ENCODE assay signal across 17 cellular contexts in the genomic region with DNA sequence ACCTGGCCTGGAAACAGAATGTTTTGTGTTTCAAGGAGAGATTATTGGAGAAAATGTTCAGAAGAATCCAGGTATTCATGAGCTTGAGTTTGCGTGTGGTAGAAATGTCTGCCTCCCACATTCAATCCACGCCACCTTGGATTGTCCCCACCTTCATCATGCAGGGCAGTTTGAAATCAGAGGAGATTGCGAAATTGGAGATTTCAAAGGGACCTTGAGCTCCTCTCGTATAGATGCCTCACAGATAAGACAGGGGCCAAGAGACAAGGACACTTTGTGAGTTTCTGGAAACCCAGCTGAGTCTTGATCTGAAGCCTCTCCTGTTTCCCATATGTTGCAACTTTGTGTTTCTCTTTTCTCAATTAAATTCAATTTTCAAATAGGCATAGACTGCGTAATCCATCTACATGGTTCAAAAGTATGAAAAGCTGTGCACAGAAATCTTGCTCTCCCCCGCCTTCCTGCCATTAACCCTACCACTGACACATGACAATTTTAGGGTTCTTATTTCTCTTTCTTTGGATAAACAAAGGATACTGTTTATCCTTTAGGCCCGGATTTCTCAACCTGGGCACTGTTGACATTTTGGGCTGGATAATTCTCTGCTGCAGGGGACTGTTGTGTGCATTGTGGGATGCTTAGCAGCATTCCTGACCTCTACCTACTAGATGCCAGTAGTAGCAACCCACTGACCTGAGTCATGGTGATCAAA. TPM values are rescaled to one million over a fixed set of nuclear protein-coding genes. Genes with fewer than 3 reads are reported as not detected.
DNase-seq lines count a peak whose midpoint lies in the region; ATAC-seq, FAIRE-seq and TF ChIP-seq lines count a peak whose summit lies in the region.
"Had no signal": no experiment of that assay in that cellular context is flagged by ENCODE, and none has a peak within 500 bp of the region (broad histone marks: within the 10 kb centered on the region; RNA-seq: fewer than 3 reads in every experiment).

No MANE protein-coding gene starts in this region.

- POLR2A ChIA-PET in HEK293 (lab: Yijun Ruan, JAX): no interaction called here
- POLR2A ChIA-PET in H1 (lab: Charles Lee; ENCODE audit: partially characterized antibody): no interaction called here

- TF ChIP-seq EP300 in H1 (IDR thresholded peaks at IDR 0.05; ENCODE audit: borderline replicate concordance in 1 of 2, low read depth in 2 of 2, low read length in 2 of 2): no peak

- H3K79me1 ChIP-seq in H1 (ENCODE audit: low read depth, low read length): no peaks in the 10 kb centered on the region; the same call in 1 of the 2 replicates

- H3K4me1 ChIP-seq in HEK293 (ENCODE audit: control insufficient read depth, insufficient read depth, low read length) (no peaks in the 10 kb centered on the region), H1 (replicated peaks in 1 of 4; ENCODE audit: control insufficient read depth in 3 of 4, insufficient read depth in 4 of 4, low read length in 3 of 4) (peaks cover 0 to 3% (median 0%) of the 10 kb centered on the region in 4 experiments; a peak in 2 of 7 replicates), neutrophil (ENCODE audit: control insufficient read depth in 1 of 2, insufficient read depth in 1 of 2, low read depth in 1 of 2, low read length in 1 of 2) (peaks cover 28 to 30% of the 10 kb centered on the region in 2 experiments), SJCRH30 (no peaks in the 10 kb centered on the region)
- H3K4me1 ChIP-seq: SJSA1 had no signal

- no peaks in the 10 kb centered on the region for H4K20me1 ChIP-seq in H1 (replicated peaks in 1 of 2; ENCODE audit: control insufficient read depth in 1 of 2, insufficient read depth in 2 of 2, low read length in 2 of 2)
- H4K20me1 ChIP-seq: BLaER1 had no signal

- H3K36me3 ChIP-seq in HEK293 (ENCODE audit: control insufficient read depth in 2 of 2, insufficient read depth in 1 of 2, low read length in 2 of 2) (no peaks in the 10 kb centered on the region), H1 (ENCODE audit: control insufficient read depth in 2 of 4, insufficient read depth in 4 of 4, low read length in 3 of 4) (no peaks in the 10 kb centered on the region), neutrophil (no peaks in the 10 kb centered on the region), SJCRH30 (no peaks in the 10 kb centered on the region)
- H3K36me3 ChIP-seq: BLaER1, SJSA1 had no signal

- no peak overlapping the region for H4K91ac ChIP-seq in H1 (replicated peaks; ENCODE audit: insufficient read length, low read length)

- no peak overlapping the region for H3K56ac ChIP-seq in H1 (replicated peaks; ENCODE audit: insufficient read length, low read depth, low read length)

- no peak overlapping the region for H4K8ac ChIP-seq in H1 (ENCODE audit: extremely low read depth, insufficient read depth, low read length)

- in situ Hi-C loops in SK-MEL-5 (cut with HindIII; ENCODE audit: low pct_unique_long_range_greater_than_20kb, low sequenced_read_pairs): no loop called here

- no peak overlapping the region for H2BK20ac ChIP-seq in H1 (ENCODE audit: low read length)

- H3K9ac ChIP-seq in H1 (replicated peaks in 1 of 4; ENCODE audit: extremely low read depth in 1 of 4, low read depth in 3 of 4, low read length in 3 of 4): no peak overlapping the region
- H3K9ac ChIP-seq: BLaER1 had no signal

- no peak for TF ChIP-seq POLR2A in H1 (IDR thresholded peaks at IDR 0.05; ENCODE audit: control extremely low read depth in 1 of 2, low read depth in 2 of 2, low read length in 2 of 2)

- no peak for FAIRE-seq in H1 (lab: Jason Lieb, UNC)
- FAIRE-seq: H54 had no signal

- H3K9me3 ChIP-seq in HEK293 (ENCODE audit: control insufficient read depth, insufficient read depth, low read depth, low read length) (no peaks in the 10 kb centered on the region), H1 (ENCODE audit: insufficient read depth in 2 of 2, low read depth in 1 of 2, low read length in 1 of 2) (no peaks in the 10 kb centered on the region), neutrophil (no peaks in the 10 kb centered on the region), SJCRH30 (replicated peaks) (no peaks in the 10 kb centered on the region)
- H3K9me3 ChIP-seq: BLaER1, SJSA1 had no signal

- no peak overlapping the region for H2BK5ac ChIP-seq in H1 (ENCODE audit: low read depth, low read length)

- H3K18ac ChIP-seq in H1 (ENCODE audit: extremely low read depth, low read length): no peak overlapping the region

- H3K27me3 ChIP-seq in H1 (replicated peaks in 1 of 4; ENCODE audit: control insufficient read depth in 3 of 4, extremely low read depth in 1 of 4, insufficient read depth in 3 of 4, low read length in 3 of 4) (no peaks in the 10 kb centered on the region), neutrophil (no peaks in the 10 kb centered on the region), SJCRH30 (no peaks in the 10 kb centered on the region)
- H3K27me3 ChIP-seq: BLaER1, SJSA1 had no signal

- H3K23me2 ChIP-seq in H1 (ENCODE audit: low read depth, low read length): no peaks in the 10 kb centered on the region

- 84% methylated on average over 7 of the region's 7 CpGs; no CpG with 5 or more reads in 1 of the 2 experiments for WGBS in H1 (ENCODE audit: extremely low coverage in 1 of 2, insufficient coverage in 1 of 2, insufficient read length in 1 of 2, insufficient replicate concordance in 2 of 2, low coverage in 1 of 2, low lambda C conversion rate in 2 of 2, missing lambda C conversion rate in 1 of 2), 2 experiments

- no peaks in the 10 kb centered on the region for H3K79me2 ChIP-seq in H1 (ENCODE audit: control insufficient read depth in 1 of 2, insufficient read depth in 2 of 2, low read length in 2 of 2)

- H2BK12ac ChIP-seq in H1 (ENCODE audit: low read depth, low read length): no peak overlapping the region

- no peak overlapping the region for H2AK5ac ChIP-seq in H1 (ENCODE audit: low read depth, low read length)

- H2BK15ac ChIP-seq in H1 (ENCODE audit: low read length): no peak overlapping the region

- H3K4ac ChIP-seq in H1 (replicated peaks; ENCODE audit: insufficient read length, low read depth, low read length): no peak overlapping the region

- H3K4me2 ChIP-seq in H1 (ENCODE audit: insufficient read depth in 1 of 2, low read depth in 2 of 2, low read length in 2 of 2): no peak overlapping the region
- H3K4me2 ChIP-seq: BLaER1 had no signal

- no peak for TF ChIP-seq CTCF in HEK293 (tag by site-specific recombination; IDR thresholded peaks at IDR 0.05)
- no peak for TF ChIP-seq CTCF in H1 (IDR thresholded peaks at IDR 0.05; ENCODE audit: control extremely low read depth in 1 of 3, insufficient read depth in 1 of 3, low read depth in 1 of 3, low read length in 3 of 3)
- no peak for TF ChIP-seq CTCF in neutrophil (IDR thresholded peaks at IDR 0.05)

- H3K4me3 ChIP-seq in HEK293 (ENCODE audit: low read depth, low read length) (no peak overlapping the region), H1 (ENCODE audit: extremely low read depth in 1 of 4, insufficient read depth in 2 of 4, low read depth in 3 of 4, low read length in 4 of 4) (no peak overlapping the region), neutrophil (ENCODE audit: low read depth in 1 of 2, low read length in 1 of 2) (no peak overlapping the region), SJCRH30 (no peak overlapping the region)
- H3K4me3 ChIP-seq: BLaER1, SJSA1 had no signal

- no peak for ATAC-seq in GM21717 (IDR thresholded peaks at IDR 0.05; ENCODE audit: unreplicated experiment)

- no peak overlapping the region for H3K27ac ChIP-seq in HEK293 (ENCODE audit: extremely low read depth, low read depth, low read length)
- no peak overlapping the region for H3K27ac ChIP-seq in H1 (ENCODE audit: low read depth, low read length)
- peak overlapping the region; percentile 7 for H3K27ac ChIP-seq in neutrophil
- H3K27ac ChIP-seq in SJCRH30: no peak overlapping the region
- H3K27ac ChIP-seq: BLaER1, RWPE1, SJSA1 had no signal

- H2AFZ ChIP-seq in H1 (ENCODE audit: low read length): no peak overlapping the region

- H3K14ac ChIP-seq in H1 (ENCODE audit: insufficient read length): no peak overlapping the region

- no peak overlapping the region for H2BK120ac ChIP-seq in H1 (replicated peaks; ENCODE audit: low read depth, low read length)

- CTCF ChIA-PET in HEK293 (lab: Yijun Ruan, JAX) (interaction anchor here (0.6 kb wide), 1 partner anchor 126 kb away, joined by 3 read pairs; no protein-coding TSS in a partner anchor), H1 (lab: Charles Lee; ENCODE audit: partially characterized antibody) (interaction anchor here (0.8 to 14.9 kb wide), 11 partner anchors 9 to 135 kb away, joined by 3 to 207 read pairs (median 4); a partner anchor contains a TSS)

- H4K5ac ChIP-seq in H1 (ENCODE audit: insufficient read length, low read depth, low read length): no peak overlapping the region

- H3K23ac ChIP-seq in H1 (ENCODE audit: insufficient read length): no peak overlapping the region

- no peak for TF ChIP-seq RAD21 in H1 (IDR thresholded peaks at IDR 0.05 in 1 of 2, conservative IDR thresholded peaks at IDR 0.05 in 1 of 2; ENCODE audit: low read depth in 2 of 2, low read length in 2 of 2)

- peak; percentile 78 for DNase-seq in SK-MEL-5 (ENCODE audit: low read depth, low spot score)
- DNase-seq in H1 (ENCODE audit: low read depth in 1 of 2, low spot score in 2 of 2): no peak
- no peak for DNase-seq in NCI-H446 treated with DMSO at 0.1 percent for 48 hours (lab: John Stamatoyannopoulos, UW)
- no peak for DNase-seq in EL
- DNase-seq in SJCRH30: no peak
- DNase-seq: MV-4-11, NCI-H1436 treated with DMSO at 0.1 percent for 48 hours, NCI-H2081, NCI-H2227 treated with DMSO at 0.1 percent for 48 hours, NCI-H526 treated with DMSO at 0.1 percent for 48 hours had no signal

TF ChIP-seq in HEK293, 187 proteins besides CTCF, POLR2A, EP300 and RAD21 (continues in another document):
- TF ChIP-seq ZFP37 (tag by site-specific recombination; IDR thresholded peaks at IDR 0.05): no peak

TF ChIP-seq in H1, 55 proteins besides CTCF, POLR2A, EP300 and RAD21 (continues in another document):
- no peak for TF ChIP-seq HDAC2 (IDR thresholded peaks at IDR 0.05; ENCODE audit: borderline replicate concordance in 1 of 2, low read depth in 2 of 2, low read length in 2 of 2)
- no peak for TF ChIP-seq NANOG (IDR thresholded peaks at IDR 0.05; ENCODE audit: insufficient read depth, low read depth, low read length, poor library complexity, severe bottlenecking)

RNA-seq across cellular contexts. Expression of a gene that starts 53.8 kb away (rescaled TPM):
- 8.2 and 11.2 TPM in 2 replicates for total RNA-seq in SK-MEL-5 (2014; rRNA removed; shearing (Covaris generic))
- 42.7 and 45.7 TPM in 2 replicates for polyA plus RNA-seq in SK-MEL-5 (2015; cell fraction: cytosol; rRNA removed)
- polyA plus RNA-seq in SK-MEL-5 (2015; cell fraction: nucleus; rRNA removed): 2.5 and 8.3 TPM in 2 replicates
- total RNA-seq in H1 (2021; fragmentation: NEBNext Ultra II Directional; extraction: Animal tissue kit (Norgen Biotek cat#: 25700)): 10.5 and 11.7 TPM in 2 replicates
- 19.5 and 22.4 TPM in 2 replicates for polyA plus RNA-seq in H1 (2011; rRNA removed)
- polyA plus RNA-seq in H1 (2011; cell fraction: cytosol; rRNA removed): 15.5 TPM
- 13.2 TPM for polyA plus RNA-seq in H1 (2011; cell fraction: nucleus; rRNA removed)
- polyA plus RNA-seq in H1 (2012, experiment 1 of 2): 6.1 to 11.3 TPM (median 9.6 TPM) in 4 replicates
- 9.6 TPM for polyA plus RNA-seq in H1 (2012, experiment 2 of 2)
- 14.0 TPM for polyA plus RNA-seq in H1 (2013, experiment 1 of 2)
- 17.1 TPM for polyA plus RNA-seq in H1 (2013, experiment 2 of 2)
- 6.5 and 8.3 TPM in 2 replicates for polyA minus RNA-seq in H1 (2011; rRNA and poly(A)+ RNA removed)
- 11.2 TPM for polyA minus RNA-seq in H1 (2011; cell fraction: cytosol; rRNA and poly(A)+ RNA removed)
- polyA minus RNA-seq in H1 (2011; cell fraction: nucleus; rRNA and poly(A)+ RNA removed): 12.4 TPM
- 3.3 and 4.2 TPM in 2 replicates for total RNA-seq in SJCRH30 (2014; rRNA removed; shearing (Covaris generic))
- total RNA-seq: SJSA1 had no signal
